In the genomic region with DNA sequence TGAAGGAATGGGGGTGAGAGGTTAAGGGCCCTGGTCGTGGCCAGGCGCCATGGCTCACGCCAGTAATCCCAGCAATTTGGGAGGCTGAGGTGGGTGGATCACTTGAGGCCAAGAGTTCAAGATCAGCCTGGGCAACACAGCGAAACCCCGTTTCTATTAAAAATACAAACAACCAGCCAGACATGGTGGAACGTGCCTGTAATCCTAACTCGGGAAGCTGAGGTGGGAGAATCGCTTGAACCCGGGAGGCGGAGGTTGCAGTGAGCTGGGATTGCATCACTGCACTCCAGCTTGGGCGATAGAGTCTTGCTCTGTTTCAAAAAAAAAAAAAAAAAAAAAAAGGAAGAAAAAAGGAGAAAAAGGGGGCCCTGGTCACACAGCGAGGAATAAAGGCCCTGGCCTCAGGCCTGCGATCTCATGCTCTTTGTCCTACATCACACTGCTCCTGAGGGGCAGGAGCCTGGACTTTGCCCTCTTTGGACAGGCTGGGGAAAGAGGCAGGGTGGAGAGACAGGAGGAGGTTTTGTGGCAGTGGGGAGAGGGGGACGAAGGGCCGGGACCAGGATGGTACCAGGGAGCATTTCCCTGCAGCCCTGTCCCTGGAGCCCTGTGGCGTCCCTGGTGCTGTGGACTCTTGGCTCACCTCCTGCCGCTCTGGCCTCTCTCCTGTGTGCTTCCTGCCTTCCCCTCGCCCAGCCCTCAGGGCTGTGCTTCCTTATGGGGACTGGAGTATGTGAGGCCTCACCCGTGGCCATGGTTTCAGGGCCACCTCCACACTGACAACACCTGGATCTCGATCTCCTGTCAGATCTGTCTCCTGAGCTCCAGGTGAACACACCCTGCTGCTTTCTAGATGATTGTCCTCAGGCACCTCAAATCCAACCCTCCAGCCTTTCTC, we compare ENCODE assay signal across 1 cellular context.
TF ChIP-seq lines count a peak whose summit lies in the region.

No MANE protein-coding gene starts in this region.

TF ChIP-seq in HepG2, 621 proteins besides CTCF, POLR2A, EP300 and RAD21 (continued from another document and continues in another):
- TF ChIP-seq, protein P1, sequence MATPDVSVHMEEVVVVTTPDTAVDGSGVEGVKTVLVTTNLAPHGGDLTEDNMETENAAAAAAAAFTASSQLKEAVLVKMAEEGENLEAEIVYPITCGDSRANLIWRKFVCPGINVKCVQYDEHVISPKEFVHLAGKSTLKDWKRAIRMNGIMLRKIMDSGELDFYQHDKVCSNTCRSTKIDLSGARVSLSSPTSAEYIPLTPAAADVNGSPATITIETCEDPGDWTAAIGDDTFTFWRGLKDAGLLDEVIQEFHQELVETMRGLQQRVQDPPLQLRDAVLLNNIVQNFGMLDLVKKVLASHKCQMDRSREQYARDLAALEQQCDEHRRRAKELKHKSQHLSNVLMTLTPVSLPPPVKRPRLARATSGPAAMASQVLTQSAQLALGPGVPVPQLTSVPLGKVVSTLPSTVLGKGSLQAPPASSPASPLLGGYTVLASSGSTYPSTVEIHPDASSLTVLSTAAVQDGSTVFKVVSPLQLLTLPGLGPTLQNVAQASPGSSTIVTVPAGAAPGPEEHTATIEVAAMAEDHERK (CRISPR knock-in tag; IDR thresholded peaks at IDR 0.05; ENCODE audit: low read depth): no peak
- TF ChIP-seq, protein P2, sequence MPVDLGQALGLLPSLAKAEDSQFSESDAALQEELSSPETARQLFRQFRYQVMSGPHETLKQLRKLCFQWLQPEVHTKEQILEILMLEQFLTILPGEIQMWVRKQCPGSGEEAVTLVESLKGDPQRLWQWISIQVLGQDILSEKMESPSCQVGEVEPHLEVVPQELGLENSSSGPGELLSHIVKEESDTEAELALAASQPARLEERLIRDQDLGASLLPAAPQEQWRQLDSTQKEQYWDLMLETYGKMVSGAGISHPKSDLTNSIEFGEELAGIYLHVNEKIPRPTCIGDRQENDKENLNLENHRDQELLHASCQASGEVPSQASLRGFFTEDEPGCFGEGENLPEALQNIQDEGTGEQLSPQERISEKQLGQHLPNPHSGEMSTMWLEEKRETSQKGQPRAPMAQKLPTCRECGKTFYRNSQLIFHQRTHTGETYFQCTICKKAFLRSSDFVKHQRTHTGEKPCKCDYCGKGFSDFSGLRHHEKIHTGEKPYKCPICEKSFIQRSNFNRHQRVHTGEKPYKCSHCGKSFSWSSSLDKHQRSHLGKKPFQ (CRISPR knock-in tag; IDR thresholded peaks at IDR 0.05; ENCODE audit: insufficient replicate concordance): no peak
- 0 out of 2 replicates have a peak, but pooled peaks have one; percentile 16 for TF ChIP-seq ZNF891 (CRISPR knock-in tag; IDR thresholded peaks at IDR 0.05)
- TF ChIP-seq, protein P3, sequence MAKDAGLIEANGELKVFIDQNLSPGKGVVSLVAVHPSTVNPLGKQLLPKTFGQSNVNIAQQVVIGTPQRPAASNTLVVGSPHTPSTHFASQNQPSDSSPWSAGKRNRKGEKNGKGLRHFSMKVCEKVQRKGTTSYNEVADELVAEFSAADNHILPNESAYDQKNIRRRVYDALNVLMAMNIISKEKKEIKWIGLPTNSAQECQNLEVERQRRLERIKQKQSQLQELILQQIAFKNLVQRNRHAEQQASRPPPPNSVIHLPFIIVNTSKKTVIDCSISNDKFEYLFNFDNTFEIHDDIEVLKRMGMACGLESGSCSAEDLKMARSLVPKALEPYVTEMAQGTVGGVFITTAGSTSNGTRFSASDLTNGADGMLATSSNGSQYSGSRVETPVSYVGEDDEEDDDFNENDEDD (CRISPR knock-in tag; IDR thresholded peaks at IDR 0.05; ENCODE audit: borderline replicate concordance): peak; percentile 50; the same call in 1 of the 2 replicates
- TF ChIP-seq PLRG1 (conservative IDR thresholded peaks at IDR 0.05): no peak
- TF ChIP-seq, protein P4, sequence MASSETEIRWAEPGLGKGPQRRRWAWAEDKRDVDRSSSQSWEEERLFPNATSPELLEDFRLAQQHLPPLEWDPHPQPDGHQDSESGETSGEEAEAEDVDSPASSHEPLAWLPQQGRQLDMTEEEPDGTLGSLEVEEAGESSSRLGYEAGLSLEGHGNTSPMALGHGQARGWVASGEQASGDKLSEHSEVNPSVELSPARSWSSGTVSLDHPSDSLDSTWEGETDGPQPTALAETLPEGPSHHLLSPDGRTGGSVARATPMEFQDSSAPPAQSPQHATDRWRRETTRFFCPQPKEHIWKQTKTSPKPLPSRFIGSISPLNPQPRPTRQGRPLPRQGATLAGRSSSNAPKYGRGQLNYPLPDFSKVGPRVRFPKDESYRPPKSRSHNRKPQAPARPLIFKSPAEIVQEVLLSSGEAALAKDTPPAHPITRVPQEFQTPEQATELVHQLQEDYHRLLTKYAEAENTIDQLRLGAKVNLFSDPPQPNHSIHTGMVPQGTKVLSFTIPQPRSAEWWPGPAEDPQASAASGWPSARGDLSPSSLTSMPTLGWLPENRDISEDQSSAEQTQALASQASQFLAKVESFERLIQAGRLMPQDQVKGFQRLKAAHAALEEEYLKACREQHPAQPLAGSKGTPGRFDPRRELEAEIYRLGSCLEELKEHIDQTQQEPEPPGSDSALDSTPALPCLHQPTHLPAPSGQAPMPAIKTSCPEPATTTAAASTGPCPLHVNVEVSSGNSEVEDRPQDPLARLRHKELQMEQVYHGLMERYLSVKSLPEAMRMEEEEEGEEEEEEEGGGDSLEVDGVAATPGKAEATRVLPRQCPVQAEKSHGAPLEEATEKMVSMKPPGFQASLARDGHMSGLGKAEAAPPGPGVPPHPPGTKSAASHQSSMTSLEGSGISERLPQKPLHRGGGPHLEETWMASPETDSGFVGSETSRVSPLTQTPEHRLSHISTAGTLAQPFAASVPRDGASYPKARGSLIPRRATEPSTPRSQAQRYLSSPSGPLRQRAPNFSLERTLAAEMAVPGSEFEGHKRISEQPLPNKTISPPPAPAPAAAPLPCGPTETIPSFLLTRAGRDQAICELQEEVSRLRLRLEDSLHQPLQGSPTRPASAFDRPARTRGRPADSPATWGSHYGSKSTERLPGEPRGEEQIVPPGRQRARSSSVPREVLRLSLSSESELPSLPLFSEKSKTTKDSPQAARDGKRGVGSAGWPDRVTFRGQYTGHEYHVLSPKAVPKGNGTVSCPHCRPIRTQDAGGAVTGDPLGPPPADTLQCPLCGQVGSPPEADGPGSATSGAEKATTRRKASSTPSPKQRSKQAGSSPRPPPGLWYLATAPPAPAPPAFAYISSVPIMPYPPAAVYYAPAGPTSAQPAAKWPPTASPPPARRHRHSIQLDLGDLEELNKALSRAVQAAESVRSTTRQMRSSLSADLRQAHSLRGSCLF (CRISPR knock-in tag; IDR thresholded peaks at IDR 0.05; ENCODE audit: borderline replicate concordance): no peak
- peak; percentile 18; the same call in 1 of the 2 replicates for TF ChIP-seq FOXO1 (CRISPR knock-in tag; IDR thresholded peaks at IDR 0.05)
- TF ChIP-seq CBX1 (IDR thresholded peaks at IDR 0.05; ENCODE audit: low read depth): peak; percentile 23
- no peak for TF ChIP-seq GLI4 (CRISPR knock-in tag; IDR thresholded peaks at IDR 0.05; ENCODE audit: borderline replicate concordance)
- no peak for TF ChIP-seq ZBTB1 (CRISPR knock-in tag; IDR thresholded peaks at IDR 0.05; ENCODE audit: borderline replicate concordance)
- peak; percentile 78; the same call in 1 of the 2 replicates for TF ChIP-seq ZNF274 (CRISPR knock-in tag; IDR thresholded peaks at IDR 0.05)
- TF ChIP-seq, protein P5, sequence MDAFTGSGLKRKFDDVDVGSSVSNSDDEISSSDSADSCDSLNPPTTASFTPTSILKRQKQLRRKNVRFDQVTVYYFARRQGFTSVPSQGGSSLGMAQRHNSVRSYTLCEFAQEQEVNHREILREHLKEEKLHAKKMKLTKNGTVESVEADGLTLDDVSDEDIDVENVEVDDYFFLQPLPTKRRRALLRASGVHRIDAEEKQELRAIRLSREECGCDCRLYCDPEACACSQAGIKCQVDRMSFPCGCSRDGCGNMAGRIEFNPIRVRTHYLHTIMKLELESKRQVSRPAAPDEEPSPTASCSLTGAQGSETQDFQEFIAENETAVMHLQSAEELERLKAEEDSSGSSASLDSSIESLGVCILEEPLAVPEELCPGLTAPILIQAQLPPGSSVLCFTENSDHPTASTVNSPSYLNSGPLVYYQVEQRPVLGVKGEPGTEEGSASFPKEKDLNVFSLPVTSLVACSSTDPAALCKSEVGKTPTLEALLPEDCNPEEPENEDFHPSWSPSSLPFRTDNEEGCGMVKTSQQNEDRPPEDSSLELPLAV (CRISPR knock-in tag; conservative IDR thresholded peaks at IDR 0.05; ENCODE audit: low read depth): no peak
- TF ChIP-seq ZNF775 (CRISPR knock-in tag; IDR thresholded peaks at IDR 0.05; ENCODE audit: borderline replicate concordance): no peak
- TF ChIP-seq ZNF670 (CRISPR knock-in tag; IDR thresholded peaks at IDR 0.05; ENCODE audit: borderline replicate concordance): peak; percentile 92; the same call in 1 of the 2 replicates
- TF ChIP-seq EZH2 (conservative IDR thresholded peaks at IDR 0.05; ENCODE audit: low read depth, low read length): no peak
- TF ChIP-seq, protein P6, sequence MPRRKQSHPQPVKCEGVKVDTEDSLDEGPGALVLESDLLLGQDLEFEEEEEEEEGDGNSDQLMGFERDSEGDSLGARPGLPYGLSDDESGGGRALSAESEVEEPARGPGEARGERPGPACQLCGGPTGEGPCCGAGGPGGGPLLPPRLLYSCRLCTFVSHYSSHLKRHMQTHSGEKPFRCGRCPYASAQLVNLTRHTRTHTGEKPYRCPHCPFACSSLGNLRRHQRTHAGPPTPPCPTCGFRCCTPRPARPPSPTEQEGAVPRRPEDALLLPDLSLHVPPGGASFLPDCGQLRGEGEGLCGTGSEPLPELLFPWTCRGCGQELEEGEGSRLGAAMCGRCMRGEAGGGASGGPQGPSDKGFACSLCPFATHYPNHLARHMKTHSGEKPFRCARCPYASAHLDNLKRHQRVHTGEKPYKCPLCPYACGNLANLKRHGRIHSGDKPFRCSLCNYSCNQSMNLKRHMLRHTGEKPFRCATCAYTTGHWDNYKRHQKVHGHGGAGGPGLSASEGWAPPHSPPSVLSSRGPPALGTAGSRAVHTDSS (CRISPR knock-in tag; conservative IDR thresholded peaks at IDR 0.05): no peak
- TF ChIP-seq, protein P7, sequence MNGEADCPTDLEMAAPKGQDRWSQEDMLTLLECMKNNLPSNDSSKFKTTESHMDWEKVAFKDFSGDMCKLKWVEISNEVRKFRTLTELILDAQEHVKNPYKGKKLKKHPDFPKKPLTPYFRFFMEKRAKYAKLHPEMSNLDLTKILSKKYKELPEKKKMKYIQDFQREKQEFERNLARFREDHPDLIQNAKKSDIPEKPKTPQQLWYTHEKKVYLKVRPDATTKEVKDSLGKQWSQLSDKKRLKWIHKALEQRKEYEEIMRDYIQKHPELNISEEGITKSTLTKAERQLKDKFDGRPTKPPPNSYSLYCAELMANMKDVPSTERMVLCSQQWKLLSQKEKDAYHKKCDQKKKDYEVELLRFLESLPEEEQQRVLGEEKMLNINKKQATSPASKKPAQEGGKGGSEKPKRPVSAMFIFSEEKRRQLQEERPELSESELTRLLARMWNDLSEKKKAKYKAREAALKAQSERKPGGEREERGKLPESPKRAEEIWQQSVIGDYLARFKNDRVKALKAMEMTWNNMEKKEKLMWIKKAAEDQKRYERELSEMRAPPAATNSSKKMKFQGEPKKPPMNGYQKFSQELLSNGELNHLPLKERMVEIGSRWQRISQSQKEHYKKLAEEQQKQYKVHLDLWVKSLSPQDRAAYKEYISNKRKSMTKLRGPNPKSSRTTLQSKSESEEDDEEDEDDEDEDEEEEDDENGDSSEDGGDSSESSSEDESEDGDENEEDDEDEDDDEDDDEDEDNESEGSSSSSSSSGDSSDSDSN (CRISPR knock-in tag; IDR thresholded peaks at IDR 0.05): peak; percentile 95
- TF ChIP-seq, protein P8, sequence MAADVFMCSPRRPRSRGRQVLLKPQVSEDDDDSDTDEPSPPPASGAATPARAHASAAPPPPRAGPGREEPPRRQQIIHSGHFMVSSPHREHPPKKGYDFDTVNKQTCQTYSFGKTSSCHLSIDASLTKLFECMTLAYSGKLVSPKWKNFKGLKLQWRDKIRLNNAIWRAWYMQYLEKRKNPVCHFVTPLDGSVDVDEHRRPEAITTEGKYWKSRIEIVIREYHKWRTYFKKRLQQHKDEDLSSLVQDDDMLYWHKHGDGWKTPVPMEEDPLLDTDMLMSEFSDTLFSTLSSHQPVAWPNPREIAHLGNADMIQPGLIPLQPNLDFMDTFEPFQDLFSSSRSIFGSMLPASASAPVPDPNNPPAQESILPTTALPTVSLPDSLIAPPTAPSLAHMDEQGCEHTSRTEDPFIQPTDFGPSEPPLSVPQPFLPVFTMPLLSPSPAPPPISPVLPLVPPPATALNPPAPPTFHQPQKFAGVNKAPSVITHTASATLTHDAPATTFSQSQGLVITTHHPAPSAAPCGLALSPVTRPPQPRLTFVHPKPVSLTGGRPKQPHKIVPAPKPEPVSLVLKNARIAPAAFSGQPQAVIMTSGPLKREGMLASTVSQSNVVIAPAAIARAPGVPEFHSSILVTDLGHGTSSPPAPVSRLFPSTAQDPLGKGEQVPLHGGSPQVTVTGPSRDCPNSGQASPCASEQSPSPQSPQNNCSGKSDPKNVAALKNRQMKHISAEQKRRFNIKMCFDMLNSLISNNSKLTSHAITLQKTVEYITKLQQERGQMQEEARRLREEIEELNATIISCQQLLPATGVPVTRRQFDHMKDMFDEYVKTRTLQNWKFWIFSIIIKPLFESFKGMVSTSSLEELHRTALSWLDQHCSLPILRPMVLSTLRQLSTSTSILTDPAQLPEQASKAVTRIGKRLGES (CRISPR knock-in tag; IDR thresholded peaks at IDR 0.05; ENCODE audit: borderline replicate concordance): no peak
- no peak; the same call in 1 of the 2 replicates for TF ChIP-seq SOX13 (IDR thresholded peaks at IDR 0.05)
- peak in 1 of 2 experiments; percentile 83; a peak in 2 of 4 replicates for TF ChIP-seq SOX13 (CRISPR knock-in tag; conservative IDR thresholded peaks at IDR 0.05 in 1 of 2, IDR thresholded peaks at IDR 0.05 in 1 of 2)
- TF ChIP-seq, protein P9, sequence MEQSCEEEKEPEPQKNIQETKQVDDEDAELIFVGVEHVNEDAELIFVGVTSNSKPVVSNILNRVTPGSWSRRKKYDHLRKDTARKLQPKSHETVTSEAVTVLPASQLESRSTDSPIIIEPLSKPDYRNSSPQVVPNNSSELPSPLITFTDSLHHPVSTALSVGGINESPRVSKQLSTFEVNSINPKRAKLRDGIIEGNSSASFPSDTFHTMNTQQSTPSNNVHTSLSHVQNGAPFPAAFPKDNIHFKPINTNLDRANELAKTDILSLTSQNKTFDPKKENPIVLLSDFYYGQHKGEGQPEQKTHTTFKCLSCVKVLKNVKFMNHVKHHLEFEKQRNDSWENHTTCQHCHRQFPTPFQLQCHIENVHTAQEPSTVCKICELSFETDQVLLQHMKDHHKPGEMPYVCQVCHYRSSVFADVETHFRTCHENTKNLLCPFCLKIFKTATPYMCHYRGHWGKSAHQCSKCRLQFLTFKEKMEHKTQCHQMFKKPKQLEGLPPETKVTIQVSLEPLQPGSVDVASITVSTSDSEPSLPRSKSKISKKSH (CRISPR knock-in tag; IDR thresholded peaks at IDR 0.05; ENCODE audit: borderline replicate concordance): peak; percentile 66; the same call in 1 of the 2 replicates
- TF ChIP-seq PAX8 (CRISPR knock-in tag; IDR thresholded peaks at IDR 0.05; ENCODE audit: borderline replicate concordance): no peak
- TF ChIP-seq ZNF552 (CRISPR knock-in tag; IDR thresholded peaks at IDR 0.05; ENCODE audit: borderline replicate concordance): peak; percentile 86; the same call in 1 of the 2 replicates
- TF ChIP-seq RORA (CRISPR knock-in tag; IDR thresholded peaks at IDR 0.05): no peak
- TF ChIP-seq ZNF543 (CRISPR knock-in tag; IDR thresholded peaks at IDR 0.05): peak; percentile 90
- peak; percentile 97; the same call in 1 of the 2 replicates for TF ChIP-seq MTA1 (CRISPR knock-in tag; IDR thresholded peaks at IDR 0.05; ENCODE audit: borderline replicate concordance)
